8 cellular contexts compared by ENCODE assay signal in genomic region chr15:66252411-66253295, GRCh38. TPM values are rescaled to one million over a fixed set of nuclear protein-coding genes. Genes with fewer than 3 reads are reported as not detected.
DNase-seq lines count a peak whose midpoint lies in the region; ATAC-seq, FAIRE-seq and TF ChIP-seq lines count a peak whose summit lies in the region.

No MANE protein-coding gene starts in this region.

- H3K27me3 ChIP-seq in H9 (ENCODE audit: insufficient read depth, low read length) (peaks cover 41% of the 10 kb centered on the region), cardiac muscle cell (peaks cover 99% of the 10 kb centered on the region)

- H3K27ac Mint-ChIP-seq in H9 (peak overlapping the region in 1 of 3 experiments; percentile 24; a peak in 1 of 7 replicates), osteocyte (ENCODE audit: unreplicated experiment) (no peak overlapping the region)
- H3K27ac Mint-ChIP-seq in activated naive CD4-positive, alpha-beta T cell treated with anti-CD3 and anti-CD28 coated beads, Interleukin-2, amount 50 U/mL, for 72 hours, result no peak overlapping the region

- H3K4me2 ChIP-seq in H9 (ENCODE audit: insufficient read depth, insufficient read length, low read length), result peak overlapping the region; percentile 77

- FAIRE-seq in urothelium cell line (lab: Jason Lieb, UNC), result peak; percentile 53

- H2AK5ac ChIP-seq in H9 (ENCODE audit: insufficient read length, low read length), result no peak overlapping the region

- no peaks in the 10 kb centered on the region for H3K4me1 ChIP-seq in H9 (ENCODE audit: insufficient read depth, low read length)
- no peaks in the 10 kb centered on the region for H3K4me1 ChIP-seq in cardiac muscle cell (ENCODE audit: low read depth)

- no peak overlapping the region for H2BK12ac ChIP-seq in H9 (ENCODE audit: insufficient read length, low read depth, low read length)

- no peaks in the 10 kb centered on the region for H3K36me3 Mint-ChIP-seq in H9 (ENCODE audit: insufficient read depth in 1 of 3, low read depth in 3 of 3)
- peaks cover 7% of the 10 kb centered on the region in 2 donors for H3K36me3 Mint-ChIP-seq in activated naive CD4-positive, alpha-beta T cell treated with anti-CD3 and anti-CD28 coated beads, Interleukin-2, amount 50 U/mL, for 72 hours
- H3K36me3 Mint-ChIP-seq in osteocyte (ENCODE audit: unreplicated experiment), result no peaks in the 10 kb centered on the region

- H2BK20ac ChIP-seq in H9 (ENCODE audit: low read depth, low read length, poor library complexity, severe bottlenecking), result no peak overlapping the region

- no peak overlapping the region for H3K56ac ChIP-seq in H9 (ENCODE audit: insufficient read length, low read depth, low read length)

- WGBS in H9 (ENCODE audit: extremely low coverage, insufficient read length, low lambda C conversion rate), result no CpG with 5 or more reads among the region's 79 CpGs

- H3K9me3 ChIP-seq in H9 (ENCODE audit: control insufficient read depth, low read depth, low read length) (no peaks in the 10 kb centered on the region), cardiac muscle cell (ENCODE audit: low read depth) (no peaks in the 10 kb centered on the region)

- no peak overlapping the region for H2AFZ ChIP-seq in H9 (ENCODE audit: low read length)

- H3K27me3 Mint-ChIP-seq in H9 (ENCODE audit: low read depth) (peaks cover 88% of the 10 kb centered on the region), osteocyte (ENCODE audit: unreplicated experiment) (peaks cover 78% of the 10 kb centered on the region)

- DNase-seq in Ammon's horn (ENCODE audit: low spot score) (peak; percentile 48), H9 (peak; percentile 58), RPMI7951 (ENCODE audit: low read depth) (peak; percentile 34), cardiac muscle cell (ENCODE audit: low read depth in 1 of 2, low spot score in 1 of 2) (peak; percentile 50 to 79), osteocyte (ENCODE audit: extremely low spot score, unreplicated experiment) (peak; percentile 89), urothelium cell line (ENCODE audit: low spot score) (peak; percentile 93)
- peak in 1 of 2 donors; percentile 66 for DNase-seq in activated naive CD4-positive, alpha-beta T cell treated with anti-CD3 and anti-CD28 coated beads, Interleukin-2, amount 50 U/mL, for 72 hours (ENCODE audit: low spot score in 2 of 2)

- H3K18ac ChIP-seq in H9 (ENCODE audit: insufficient read length, low read depth, low read length), result no peak overlapping the region

- peaks cover 19% of the 10 kb centered on the region for H3K23me2 ChIP-seq in H9 (ENCODE audit: insufficient read length, low read depth, low read length, poor library complexity, severe bottlenecking)

- no peak overlapping the region for H3K14ac ChIP-seq in H9 (ENCODE audit: insufficient read depth, low read length)

- H3K4me3 Mint-ChIP-seq in H9 (peak overlapping the region; percentile 61 to 86), osteocyte (ENCODE audit: unreplicated experiment) (peak overlapping the region; percentile 76)

- TF ChIP-seq CTCF in H9 (conservative IDR thresholded peaks at IDR 0.05) (peak; percentile 76), cardiac muscle cell (IDR thresholded peaks at IDR 0.05; ENCODE audit: low read depth, low read length) (peak; percentile 84), osteocyte (IDR thresholded peaks at IDR 0.05) (peak; percentile 75)

- H3K27ac ChIP-seq in H9 (ENCODE audit: insufficient read length, low read depth, low read length), result no peak overlapping the region
- H3K27ac ChIP-seq in cardiac muscle cell, result no peak overlapping the region

- no peak overlapping the region for H4K5ac ChIP-seq in H9 (ENCODE audit: insufficient read length, low read depth, low read length)

- no peak overlapping the region for H3K4ac ChIP-seq in H9 (ENCODE audit: low read depth, low read length)

- H3K4me1 Mint-ChIP-seq in H9 (peaks cover 37 to 48% of the 10 kb centered on the region in 2 experiments), osteocyte (ENCODE audit: unreplicated experiment) (peaks cover 17% of the 10 kb centered on the region)

- no peak overlapping the region for H3T11ph ChIP-seq in H9 (ENCODE audit: low read length)

- peak; percentile 77 to 78 for ATAC-seq in activated naive CD4-positive, alpha-beta T cell treated with anti-CD3 and anti-CD28 coated beads, Interleukin-2, amount 50 U/mL, for 72 hours
- no peak for ATAC-seq in HG03045 (IDR thresholded peaks at IDR 0.05; ENCODE audit: unreplicated experiment)

- no peak overlapping the region for H4K8ac ChIP-seq in H9 (replicated peaks; ENCODE audit: insufficient read length, low read depth, low read length)

- no peak overlapping the region for H2BK5ac ChIP-seq in H9 (ENCODE audit: insufficient read length, low read length)

- no peaks in the 10 kb centered on the region for H3K36me3 ChIP-seq in cardiac muscle cell

- peak overlapping the region; percentile 54 for H3K4me3 ChIP-seq in cardiac muscle cell

- H2BK120ac ChIP-seq in H9 (ENCODE audit: low read depth, low read length, poor library complexity, severe bottlenecking), result no peak overlapping the region

- H3K9me3 Mint-ChIP-seq in H9, result peaks cover 0 to 4% of the 10 kb centered on the region in 2 experiments; a peak in 1 of 5 replicates
- H3K9me3 Mint-ChIP-seq in activated naive CD4-positive, alpha-beta T cell treated with anti-CD3 and anti-CD28 coated beads, Interleukin-2, amount 50 U/mL, for 72 hours, result no peaks in the 10 kb centered on the region
- no peaks in the 10 kb centered on the region for H3K9me3 Mint-ChIP-seq in osteocyte (ENCODE audit: unreplicated experiment)

- no peak overlapping the region for H3K23ac ChIP-seq in H9 (ENCODE audit: insufficient read length, low read depth, low read length)

- H2BK15ac ChIP-seq in H9 (ENCODE audit: low read depth, low read length), result no peak overlapping the region

- no peaks in the 10 kb centered on the region for H3K79me1 ChIP-seq in H9 (ENCODE audit: insufficient read depth, low read depth, low read length, poor library complexity, severe bottlenecking)

- H3K9ac ChIP-seq in H9 (ENCODE audit: extremely low read depth, insufficient read length, low read length), result no peak overlapping the region

- no peak overlapping the region for H4K91ac ChIP-seq in H9 (ENCODE audit: insufficient read length, low read depth, low read length)

- peaks cover 2% of the 10 kb centered on the region for H4K20me1 ChIP-seq in H9 (ENCODE audit: control insufficient read depth, insufficient read depth, insufficient read length)

- H3K79me2 ChIP-seq in H9 (ENCODE audit: insufficient read depth, low read length), result no peaks in the 10 kb centered on the region

RNA-seq across cellular contexts. Expression of gene MEGF11, which starts 0.9 kb away (rescaled TPM):
- 1.2 and 1.6 TPM in 2 replicates for total RNA-seq in H9 (2021)
- not detected in 2 replicates for total RNA-seq in RPMI7951 (2014; rRNA removed; shearing (Covaris generic))
- not detected for total RNA-seq in activated naive CD4-positive, alpha-beta T cell treated with anti-CD3 and anti-CD28 coated beads, Interleukin-2, amount 50 U/mL, for 72 hours
- 0.28 and 0.30 TPM in 2 replicates for total RNA-seq in cardiac muscle cell
- polyA plus RNA-seq in cardiac muscle cell, result 2.7 TPM in 1 of 2 replicates, not detected in the other
- 0.26 TPM in 1 of 2 replicates, not detected in the other for total RNA-seq in osteocyte

RNA-seq across cellular contexts. Expression of gene DIS3L, which starts 40.7 kb away (rescaled TPM):
- total RNA-seq in H9 (2021) (30.2 and 30.7 TPM in 2 replicates), cardiac muscle cell (27.2 and 37.6 TPM in 2 replicates), osteocyte (24.7 and 28.3 TPM in 2 replicates)
- 10.5 and 18.7 TPM in 2 replicates for total RNA-seq in RPMI7951 (2014; rRNA removed; shearing (Covaris generic))
- total RNA-seq in activated naive CD4-positive, alpha-beta T cell treated with anti-CD3 and anti-CD28 coated beads, Interleukin-2, amount 50 U/mL, for 72 hours, result 10 to 100 TPM; 11.2 to 27.0 TPM
- 30.2 and 39.6 TPM in 2 replicates for polyA plus RNA-seq in cardiac muscle cell
